Comparison of ENCODE assay signal across 20 cellular contexts in the genomic region with DNA sequence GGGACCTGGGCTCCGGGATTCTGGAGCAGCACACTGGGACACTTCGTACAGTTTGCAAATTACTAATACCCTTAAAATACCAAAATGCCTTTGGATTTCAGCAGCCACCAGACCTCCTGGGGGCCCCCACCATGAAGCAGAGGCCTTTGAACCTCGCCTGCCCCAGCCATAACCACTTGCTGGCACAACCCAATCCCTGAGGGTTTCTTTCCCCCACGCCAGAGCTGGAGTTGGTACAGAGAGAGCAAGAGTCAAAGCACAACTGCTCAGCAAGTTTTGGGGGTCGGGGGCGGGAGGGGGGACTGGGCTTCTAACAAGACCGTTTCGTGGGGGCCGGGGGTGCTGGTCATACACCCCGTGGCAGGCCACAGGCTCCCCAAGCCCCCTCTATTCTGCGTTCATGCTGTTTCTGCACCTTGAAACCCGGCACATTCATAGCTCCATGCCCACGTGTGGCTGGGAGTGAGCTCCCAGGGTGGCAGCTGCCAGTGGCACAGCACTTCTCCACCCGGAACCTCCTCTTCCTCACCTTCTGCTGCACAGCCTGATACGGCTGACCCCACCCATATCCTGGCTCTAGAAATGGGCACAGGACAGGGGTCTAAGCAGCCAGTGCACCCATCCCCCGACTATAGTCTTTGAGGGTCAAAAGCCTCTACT. TPM values are rescaled to one million over a fixed set of nuclear protein-coding genes. Genes with fewer than 3 reads are reported as not detected.
A peak's percentile ranks its signal among the peaks of the same experiment; 100 is the strongest.
DNase-seq lines count a peak whose midpoint lies in the region; ATAC-seq and TF ChIP-seq lines count a peak whose summit lies in the region.
"Had no signal": no experiment of that assay in that cellular context is flagged by ENCODE, and none has a peak within 500 bp of the region (broad histone marks: within the 10 kb centered on the region; RNA-seq: fewer than 3 reads in every experiment).

No MANE protein-coding gene starts in this region.

- ATAC-seq in right cardiac atrium, result no peak
- ATAC-seq in Right ventricle myocardium inferior, result no peak
- ATAC-seq in gastroesophageal sphincter, result no peak
- ATAC-seq in GM18873 (IDR thresholded peaks at IDR 0.05; ENCODE audit: low FRiP score, unreplicated experiment), result no peak
- no peak for ATAC-seq in HG03025 (IDR thresholded peaks at IDR 0.05; ENCODE audit: low FRiP score, unreplicated experiment)
- ATAC-seq: activated CD4-positive, alpha-beta T cell treated with anti-CD3 and anti-CD28 coated beads for 36 hours; left colon had no signal

- DNase-seq in right cardiac atrium (peak in 2 of 3 donors; percentile 33 to 44), Right ventricle myocardium inferior (ENCODE audit: missing footprints) (no peak), sigmoid colon (no peak), vagina (ENCODE audit: extremely low spot score in 2 of 2) (peak in 1 of 2 donors; percentile 77), NCI-H510A treated with DMSO at 0.1 percent for 48 hours (lab: John Stamatoyannopoulos, UW) (no peak)
- DNase-seq: ACHN; activated CD4-positive, alpha-beta T cell treated with anti-CD3 and anti-CD28 coated beads for 36 hours; activated CD8-positive, alpha-beta memory T cell treated with anti-CD3 and anti-CD28 coated beads, Interleukin-2, amount 50 U/mL, for 4 hours; activated gamma-delta T cell treated with Interleukin-2 at 50 U/mL for 16 hours; CD4-positive, alpha-beta memory T cell; colonic mucosa; DMS79; left colon; NCI-H1436; NCI-H82; PC-9 had no signal

- TF ChIP-seq CTCF in gastroesophageal sphincter (IDR thresholded peaks at IDR 0.05) (no peak), sigmoid colon (IDR thresholded peaks at IDR 0.05) (no peak), vagina (IDR thresholded peaks at IDR 0.05) (no peak)

- peak overlapping the region; percentile 44 for H3K27ac ChIP-seq in right cardiac atrium (ENCODE audit: low read length)
- H3K27ac ChIP-seq in gastroesophageal sphincter, result peak overlapping the region; percentile 17 to 82 (median 72)
- peak overlapping the region; percentile 43 to 75 (median 70) for H3K27ac ChIP-seq in sigmoid colon
- peak overlapping the region; percentile 83 for H3K27ac ChIP-seq in vagina
- H3K27ac ChIP-seq: colonic mucosa, PC-9, SK-N-MC had no signal

- WGBS in right cardiac atrium, result 74% methylated on average over 16 of the region's 16 CpGs
- 88% methylated on average over 4 of the region's 16 CpGs; no CpG with 5 or more reads in 1 of the 2 donors for WGBS in gastroesophageal sphincter (ENCODE audit: low coverage in 1 of 2), 2 donors
- WGBS in sigmoid colon, 2 donors, result 69 to 82% methylated on average over 16 of the region's 16 CpGs

- peaks cover 15% of the 10 kb centered on the region for H3K4me1 ChIP-seq in right cardiac atrium (ENCODE audit: control insufficient read depth, insufficient read depth, low read length)
- peaks cover 0 to 73% (median 46%) of the 10 kb centered on the region in 3 donors for H3K4me1 ChIP-seq in gastroesophageal sphincter
- H3K4me1 ChIP-seq in sigmoid colon, result peaks cover 0 to 60% (median 51%) of the 10 kb centered on the region in 4 donors
- H3K4me1 ChIP-seq in vagina, result peaks cover 66% of the 10 kb centered on the region
- H3K4me1 ChIP-seq: colonic mucosa had no signal

- H3K9me3 ChIP-seq in right cardiac atrium (ENCODE audit: control insufficient read depth, low read length) (no peaks in the 10 kb centered on the region), gastroesophageal sphincter (no peaks in the 10 kb centered on the region), sigmoid colon (no peaks in the 10 kb centered on the region), vagina (no peaks in the 10 kb centered on the region)
- H3K9me3 ChIP-seq: colonic mucosa had no signal

- no peak for TF ChIP-seq EP300 in gastroesophageal sphincter (IDR thresholded peaks at IDR 0.05)
- TF ChIP-seq EP300 in sigmoid colon (IDR thresholded peaks at IDR 0.05), result no peak

- H3K27me3 ChIP-seq in right cardiac atrium (ENCODE audit: control insufficient read depth, insufficient read depth) (no peaks in the 10 kb centered on the region), gastroesophageal sphincter (no peaks in the 10 kb centered on the region), sigmoid colon (no peaks in the 10 kb centered on the region), vagina (no peaks in the 10 kb centered on the region)
- H3K27me3 ChIP-seq: colonic mucosa had no signal

- intact Hi-C loops in right cardiac atrium (cut with DNase I) (no loop called here), Right ventricle myocardium inferior (cut with DNase I) (loop anchor here (2.0 kb wide), 1 partner anchor 18 kb away; a partner anchor contains a TSS), sigmoid colon (cut with DNase I) (no loop called here), vagina (cut with DNase I) (no loop called here)

- H3K4me3 ChIP-seq in right cardiac atrium (ENCODE audit: low read length), result no peak overlapping the region
- no peak overlapping the region for H3K4me3 ChIP-seq in gastroesophageal sphincter
- H3K4me3 ChIP-seq in sigmoid colon, result no peak overlapping the region
- no peak overlapping the region for H3K4me3 ChIP-seq in vagina
- H3K4me3 ChIP-seq: colonic mucosa, PC-9, SK-N-MC had no signal

- no peak for TF ChIP-seq POLR2A in gastroesophageal sphincter (IDR thresholded peaks at IDR 0.05)
- TF ChIP-seq POLR2A in sigmoid colon (IDR thresholded peaks at IDR 0.05), result no peak
- no peak for TF ChIP-seq POLR2A in vagina (IDR thresholded peaks at IDR 0.05)

- peaks cover 0 to 10% of the 10 kb centered on the region in 2 donors for H3K36me3 ChIP-seq in gastroesophageal sphincter
- H3K36me3 ChIP-seq in sigmoid colon, result peaks cover 0 to 4% (median under 1%) of the 10 kb centered on the region in 4 donors
- peaks cover 0 to 2% of the 10 kb centered on the region in 2 donors for H3K36me3 ChIP-seq in vagina
- H3K36me3 ChIP-seq: colonic mucosa had no signal

RNA-seq across cellular contexts. Expression of a gene that starts 17.1 kb away (rescaled TPM):
- total RNA-seq in right cardiac atrium (10 to 100 TPM; 25.1 to 44.1 (median 31.0) TPM), Right ventricle myocardium inferior (43.6 TPM), gastroesophageal sphincter (10 to 100 TPM; 28.6 to 49.1 (median 38.8) TPM), sigmoid colon (10 to 100 TPM; 19.4 to 34.6 (median 22.6) TPM), vagina (37.1 TPM)
- polyA plus RNA-seq in right cardiac atrium (40.6 TPM), sigmoid colon (10 to 100 TPM in 1 of 3 donors, 1 to 10 TPM in 2; 1.2 to 13.0 (median 6.0) TPM)

RNA-seq across cellular contexts. Expression of a gene that starts 32.7 kb away (rescaled TPM):
- total RNA-seq in right cardiac atrium, result 10 to 100 TPM; 40.6 to 48.2 (median 43.5) TPM
- 37.3 TPM for polyA plus RNA-seq in right cardiac atrium
- 64.2 TPM for total RNA-seq in Right ventricle myocardium inferior
- total RNA-seq in gastroesophageal sphincter, result 10 to 100 TPM; 37.6 to 62.1 (median 49.7) TPM
- 10 to 100 TPM; 32.1 to 36.0 (median 34.2) TPM for total RNA-seq in sigmoid colon
- polyA plus RNA-seq in sigmoid colon, result 10 to 100 TPM; 13.2 to 19.1 (median 16.0) TPM
- total RNA-seq in vagina, result 14.2 TPM

Comparison
In these comparisons a context has a peak if more than half of its experiments do, and no peak if none do; other contexts are left out.
1. DNase-seq: peak in right cardiac atrium (2 of 3); none in Right ventricle myocardium inferior (single experiment), sigmoid colon (single experiment) and NCI-H510A treated with DMSO at 0.1 percent for 48 hours (single experiment).
2. Peak in every context shown above with its lines, with median percentiles within 50 percentile points of each other: H3K27ac ChIP-seq.